Comparison of ENCODE assay signal across 8 cellular contexts in the genomic region with DNA sequence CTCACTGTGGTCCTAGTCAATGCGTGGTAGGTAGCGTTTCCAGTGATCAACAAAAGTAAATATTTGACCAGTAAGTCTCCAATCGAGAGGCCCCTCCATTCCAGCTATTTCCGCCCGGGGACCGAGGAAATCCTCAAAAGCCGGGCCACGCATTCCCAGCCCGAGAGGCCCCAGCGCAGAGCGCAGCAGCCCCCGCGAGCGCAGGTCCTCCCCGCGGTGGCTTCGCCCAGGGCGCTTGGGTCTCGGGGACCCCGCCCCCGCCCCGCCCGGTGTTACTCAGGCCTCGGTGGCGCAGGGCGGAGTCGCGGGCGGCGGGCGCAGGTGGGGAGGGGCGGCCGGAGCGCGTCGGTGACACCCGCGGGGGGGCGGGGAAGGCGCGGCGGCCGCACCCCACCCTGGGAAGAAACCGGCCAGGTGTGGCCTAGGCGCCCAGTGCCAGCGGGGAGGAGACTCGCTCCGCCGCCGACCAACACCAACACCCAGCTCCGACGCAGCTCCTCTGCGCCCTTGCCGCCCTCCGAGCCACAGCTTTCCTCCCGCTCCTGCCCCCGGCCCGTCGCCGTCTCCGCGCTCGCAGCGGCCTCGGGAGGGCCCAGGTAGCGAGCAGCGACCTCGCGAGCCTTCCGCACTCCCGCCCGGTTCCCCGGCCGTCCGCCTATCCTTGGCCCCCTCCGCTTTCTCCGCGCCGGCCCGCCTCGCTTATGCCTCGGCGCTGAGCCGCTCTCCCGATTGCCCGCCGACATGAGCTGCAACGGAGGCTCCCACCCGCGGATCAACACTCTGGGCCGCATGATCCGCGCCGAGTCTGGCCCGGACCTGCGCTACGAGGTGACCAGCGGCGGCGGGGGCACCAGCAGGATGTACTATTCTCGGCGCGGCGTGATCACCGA. TPM values are rescaled to one million over a fixed set of nuclear protein-coding genes. Genes with fewer than 3 reads are reported as not detected.
A peak's percentile ranks its signal among the peaks of the same experiment; 100 is the strongest.
DNase-seq lines count a peak whose midpoint lies in the region; TF ChIP-seq lines count a peak whose summit lies in the region.

A gene with protein sequence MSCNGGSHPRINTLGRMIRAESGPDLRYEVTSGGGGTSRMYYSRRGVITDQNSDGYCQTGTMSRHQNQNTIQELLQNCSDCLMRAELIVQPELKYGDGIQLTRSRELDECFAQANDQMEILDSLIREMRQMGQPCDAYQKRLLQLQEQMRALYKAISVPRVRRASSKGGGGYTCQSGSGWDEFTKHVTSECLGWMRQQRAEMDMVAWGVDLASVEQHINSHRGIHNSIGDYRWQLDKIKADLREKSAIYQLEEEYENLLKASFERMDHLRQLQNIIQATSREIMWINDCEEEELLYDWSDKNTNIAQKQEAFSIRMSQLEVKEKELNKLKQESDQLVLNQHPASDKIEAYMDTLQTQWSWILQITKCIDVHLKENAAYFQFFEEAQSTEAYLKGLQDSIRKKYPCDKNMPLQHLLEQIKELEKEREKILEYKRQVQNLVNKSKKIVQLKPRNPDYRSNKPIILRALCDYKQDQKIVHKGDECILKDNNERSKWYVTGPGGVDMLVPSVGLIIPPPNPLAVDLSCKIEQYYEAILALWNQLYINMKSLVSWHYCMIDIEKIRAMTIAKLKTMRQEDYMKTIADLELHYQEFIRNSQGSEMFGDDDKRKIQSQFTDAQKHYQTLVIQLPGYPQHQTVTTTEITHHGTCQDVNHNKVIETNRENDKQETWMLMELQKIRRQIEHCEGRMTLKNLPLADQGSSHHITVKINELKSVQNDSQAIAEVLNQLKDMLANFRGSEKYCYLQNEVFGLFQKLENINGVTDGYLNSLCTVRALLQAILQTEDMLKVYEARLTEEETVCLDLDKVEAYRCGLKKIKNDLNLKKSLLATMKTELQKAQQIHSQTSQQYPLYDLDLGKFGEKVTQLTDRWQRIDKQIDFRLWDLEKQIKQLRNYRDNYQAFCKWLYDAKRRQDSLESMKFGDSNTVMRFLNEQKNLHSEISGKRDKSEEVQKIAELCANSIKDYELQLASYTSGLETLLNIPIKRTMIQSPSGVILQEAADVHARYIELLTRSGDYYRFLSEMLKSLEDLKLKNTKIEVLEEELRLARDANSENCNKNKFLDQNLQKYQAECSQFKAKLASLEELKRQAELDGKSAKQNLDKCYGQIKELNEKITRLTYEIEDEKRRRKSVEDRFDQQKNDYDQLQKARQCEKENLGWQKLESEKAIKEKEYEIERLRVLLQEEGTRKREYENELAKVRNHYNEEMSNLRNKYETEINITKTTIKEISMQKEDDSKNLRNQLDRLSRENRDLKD (N-terminal part only) (plus strand): TSS at position 497 of the 890 bp plus-strand sequence. CDS start 245 bp downstream, at position 742.

- H3K27ac ChIP-seq in HUES6 (ENCODE audit: low read depth, low read length) (peak within 1 kb of the TSS; percentile 93; the same call in 1 of the 2 replicates), epithelial cell of prostate (peak within 1 kb of the TSS; percentile 97), tibial artery (peak within 1 kb of the TSS in 1 of 2 donors; percentile 8)

- in situ Hi-C loops in Caki2 (cut with HindIII; ENCODE audit: low pct_unique_long_range_greater_than_20kb, low sequenced_read_pairs) = no loop called here

- H3K36me3 ChIP-seq in HUES6 (ENCODE audit: control insufficient read depth, insufficient read depth, low read length) = no peaks in the 10 kb centered on the region
- no peaks in the 10 kb centered on the region for H3K36me3 ChIP-seq in mucosa of stomach (ENCODE audit: control insufficient read depth, insufficient read depth, low read length)
- H3K36me3 ChIP-seq in tibial artery = no peaks in the 10 kb centered on the region
- H3K36me3 ChIP-seq in BE2C = no peaks in the 10 kb centered on the region

- peak within 1 kb of the TSS; percentile 99 for H3K9ac ChIP-seq in HUES6 (ENCODE audit: low read length)
- H3K9ac ChIP-seq in mucosa of stomach (ENCODE audit: low read length) = peak within 1 kb of the TSS; percentile 93

- no peaks in the 10 kb centered on the region for H3K9me3 ChIP-seq in HUES6 (ENCODE audit: control insufficient read depth, insufficient read depth, low read depth, low read length)
- H3K9me3 ChIP-seq in mucosa of stomach (ENCODE audit: control insufficient read depth, low read length) = no peaks in the 10 kb centered on the region
- no peaks in the 10 kb centered on the region for H3K9me3 ChIP-seq in tibial artery
- H3K9me3 ChIP-seq in BE2C = no peaks in the 10 kb centered on the region

- H3K4me1 ChIP-seq in HUES6 (ENCODE audit: control insufficient read depth, insufficient read depth, low read length) (peaks cover 30% of the 10 kb centered on the region), mucosa of stomach (ENCODE audit: control insufficient read depth, insufficient read depth, low read length) (peaks cover 9% of the 10 kb centered on the region), tibial artery (peaks cover 0 to 27% (median 24%) of the 10 kb centered on the region in 4 donors), BE2C (no peaks in the 10 kb centered on the region)

- DNase-seq in Caki2 (ENCODE audit: low read depth) = peak; percentile 76
- no peak for DNase-seq in epithelial cell of prostate (ENCODE audit: low read depth, low spot score)
- no peak for DNase-seq in tibial artery
- no peak for DNase-seq in BE2C
- no peak for DNase-seq in NK-92 (lab: John Stamatoyannopoulos, UW; ENCODE audit: unreplicated experiment)

- TF ChIP-seq CTCF in WI38 (IDR thresholded peaks at IDR 0.05; ENCODE audit: low read depth, low read length) (no peak), tibial artery (IDR thresholded peaks at IDR 0.05) (no peak), BE2C (IDR thresholded peaks at IDR 0.05; ENCODE audit: low read depth, low read length) (no peak)

- peak within 1 kb of the TSS; percentile 78 for H3K4me3 ChIP-seq in HUES6 (ENCODE audit: low read depth, low read length)
- H3K4me3 ChIP-seq in WI38 (ENCODE audit: low read depth, low read length) = peak within 1 kb of the TSS; percentile 63
- peak within 1 kb of the TSS; percentile 56 for H3K4me3 ChIP-seq in mucosa of stomach (ENCODE audit: low read length)
- peak within 1 kb of the TSS; percentile 47 to 53 for H3K4me3 ChIP-seq in tibial artery
- H3K4me3 ChIP-seq in BE2C (ENCODE audit: low read depth, low read length) = no peak within 1 kb of the TSS

- intact Hi-C loops in tibial artery (cut with DNase I; ENCODE audit: low total_unique reads) = no loop called here

- H3K27me3 ChIP-seq in HUES6 (ENCODE audit: control insufficient read depth, insufficient read depth, low read length) = peaks cover 14% of the 10 kb centered on the region; the same call in 1 of the 2 replicates
- peaks cover 13% of the 10 kb centered on the region for H3K27me3 ChIP-seq in mucosa of stomach (ENCODE audit: control insufficient read depth, insufficient read depth, low read length)
- peaks cover 0 to 54% of the 10 kb centered on the region in 2 donors for H3K27me3 ChIP-seq in tibial artery
- peaks cover 100% of the 10 kb centered on the region for H3K27me3 ChIP-seq in BE2C

RNA-seq across cellular contexts. Expression of the gene that starts here (rescaled TPM):
- total RNA-seq in Caki2 (2014; rRNA removed; shearing (Covaris generic); ENCODE audit: low replicate concordance) = 18.4 and 20.9 TPM in 2 replicates
- not detected for polyA plus RNA-seq in BE2C (2012; ENCODE audit: insufficient read depth, insufficient read length, low read depth)
